Comparison of ENCODE assay signal across 1 cellular context in genomic region chr6:47420394-47421371, GRCh38.
A peak's percentile ranks its signal among the peaks of the same experiment; 100 is the strongest.
TF ChIP-seq lines count a peak whose summit lies in the region.

No MANE protein-coding gene starts in this region.

TF ChIP-seq in K562, 482 proteins besides CTCF, POLR2A, EP300 and RAD21 (continued from another document and continues in another):
- TF ChIP-seq TSHZ1 (CRISPR knock-in tag; IDR thresholded peaks at IDR 0.05) (no peak), RBM22 (IDR thresholded peaks at IDR 0.05; ENCODE audit: low read depth, low read length, poor library complexity, severe bottlenecking) (no peak), E2F5 (CRISPR knock-in tag; IDR thresholded peaks at IDR 0.05) (no peak), NFRKB (IDR thresholded peaks at IDR 0.05; ENCODE audit: low read depth) (peak; percentile 47), ATF6 (CRISPR knock-in tag; IDR thresholded peaks at IDR 0.05) (no peak; the same call in 1 of the 2 replicates), KAT2B (IDR thresholded peaks at IDR 0.05; ENCODE audit: low read depth, low read length) (no peak), GABPA (tag; conservative IDR thresholded peaks at IDR 0.05; ENCODE audit: low read depth) (no peak), DPF2 (IDR thresholded peaks at IDR 0.05) (peak; percentile 99), GABPB1 (CRISPR knock-in tag; IDR thresholded peaks at IDR 0.05) (no peak), CHD4 (IDR thresholded peaks at IDR 0.05; ENCODE audit: insufficient read depth, insufficient replicate concordance, low read depth, low read length, poor library complexity, severe bottlenecking) (no peak), DLX4 (CRISPR knock-in tag; IDR thresholded peaks at IDR 0.05) (no peak), FOXA1 (IDR thresholded peaks at IDR 0.05; ENCODE audit: borderline replicate concordance) (peak; percentile 80), KDM5B (IDR thresholded peaks at IDR 0.05; ENCODE audit: insufficient replicate concordance, low read depth, low read length) (no peak), BRF2 (IDR thresholded peaks at IDR 0.05; ENCODE audit: borderline replicate concordance, insufficient read depth, insufficient read length) (no peak), XRCC4 (IDR thresholded peaks at IDR 0.05; ENCODE audit: extremely low read depth, insufficient read depth, insufficient read length) (no peak), ZNF253 (CRISPR knock-in tag; conservative IDR thresholded peaks at IDR 0.05) (no peak), L3MBTL2 (IDR thresholded peaks at IDR 0.05) (no peak), VEZF1 (CRISPR knock-in tag; IDR thresholded peaks at IDR 0.05) (peak; percentile 21; the same call in 1 of the 2 replicates), NR3C1 (CRISPR knock-in tag; IDR thresholded peaks at IDR 0.05) (no peak), CAMTA2 (CRISPR knock-in tag; conservative IDR thresholded peaks at IDR 0.05) (no peak), ZNF766 (CRISPR knock-in tag; conservative IDR thresholded peaks at IDR 0.05) (peak; percentile 72; the same call in 1 of the 2 replicates), ETS1 (conservative IDR thresholded peaks at IDR 0.05; ENCODE audit: control insufficient read depth, low read depth, low read length) (no peak), HMGN3 (IDR thresholded peaks at IDR 0.05; ENCODE audit: borderline replicate concordance, extremely low read depth, insufficient read length, low read depth, low read length) (peak; percentile 63), CREBBP (IDR thresholded peaks at IDR 0.05; ENCODE audit: low read depth, low read length) (peak; percentile 64), IRF1 (CRISPR knock-in tag; IDR thresholded peaks at IDR 0.05; ENCODE audit: borderline replicate concordance) (no peak), ZFP30 (CRISPR knock-in tag; IDR thresholded peaks at IDR 0.05; ENCODE audit: borderline replicate concordance) (no peak), ZNF41 (CRISPR knock-in tag; conservative IDR thresholded peaks at IDR 0.05) (no peak), DDX20 (tag; IDR thresholded peaks at IDR 0.05; ENCODE audit: low read depth) (no peak), ZC3H4 (CRISPR knock-in tag; IDR thresholded peaks at IDR 0.05; ENCODE audit: borderline replicate concordance) (no peak), ZNF717 (CRISPR knock-in tag; IDR thresholded peaks at IDR 0.05) (no peak), CREB5 (CRISPR knock-in tag; IDR thresholded peaks at IDR 0.05) (no peak), ZNF318 (IDR thresholded peaks at IDR 0.05; ENCODE audit: borderline replicate concordance in 1 of 2, low read depth in 1 of 2) (peak in 1 of 2 experiments; percentile 81; a peak in 2 of 4 replicates), ZNF444 (CRISPR knock-in tag; IDR thresholded peaks at IDR 0.05) (no peak), CHD1 (IDR thresholded peaks at IDR 0.05; ENCODE audit: low read length) (no peak), MAX (CRISPR knock-in tag; IDR thresholded peaks at IDR 0.05) (no peak), KLF13 (tag; IDR thresholded peaks at IDR 0.05; ENCODE audit: borderline replicate concordance, low read depth) (no peak), MAZ (CRISPR knock-in tag; conservative IDR thresholded peaks at IDR 0.05 in 1 of 2, IDR thresholded peaks at IDR 0.05 in 1 of 2) (peak in 1 of 2 experiments; percentile 62; a peak in 2 of 4 replicates), HDAC8 (tag; IDR thresholded peaks at IDR 0.05) (no peak)
